ENCODE assay signal across 1 cellular context in the genomic region with DNA sequence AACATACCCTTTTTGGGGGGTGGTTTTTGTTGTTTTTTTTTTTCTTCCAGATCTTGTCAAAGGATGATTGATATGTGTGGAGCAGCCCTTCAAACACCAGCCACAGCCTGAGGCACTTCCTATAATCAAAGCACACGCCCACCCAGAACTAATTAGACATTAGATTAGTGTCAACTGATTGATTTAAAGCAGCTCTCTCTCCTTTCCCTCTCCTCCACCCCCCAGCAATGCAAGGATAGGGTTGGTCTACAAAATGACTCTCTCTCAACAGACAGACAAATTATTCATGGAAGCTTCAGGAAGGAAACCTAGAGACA.
TF ChIP-seq lines count a peak whose summit lies in the region.

No MANE protein-coding gene starts in this region.

TF ChIP-seq in GM23338, 12 proteins besides CTCF, POLR2A, EP300 and RAD21 (continued from another document):
- TF ChIP-seq, protein P1, sequence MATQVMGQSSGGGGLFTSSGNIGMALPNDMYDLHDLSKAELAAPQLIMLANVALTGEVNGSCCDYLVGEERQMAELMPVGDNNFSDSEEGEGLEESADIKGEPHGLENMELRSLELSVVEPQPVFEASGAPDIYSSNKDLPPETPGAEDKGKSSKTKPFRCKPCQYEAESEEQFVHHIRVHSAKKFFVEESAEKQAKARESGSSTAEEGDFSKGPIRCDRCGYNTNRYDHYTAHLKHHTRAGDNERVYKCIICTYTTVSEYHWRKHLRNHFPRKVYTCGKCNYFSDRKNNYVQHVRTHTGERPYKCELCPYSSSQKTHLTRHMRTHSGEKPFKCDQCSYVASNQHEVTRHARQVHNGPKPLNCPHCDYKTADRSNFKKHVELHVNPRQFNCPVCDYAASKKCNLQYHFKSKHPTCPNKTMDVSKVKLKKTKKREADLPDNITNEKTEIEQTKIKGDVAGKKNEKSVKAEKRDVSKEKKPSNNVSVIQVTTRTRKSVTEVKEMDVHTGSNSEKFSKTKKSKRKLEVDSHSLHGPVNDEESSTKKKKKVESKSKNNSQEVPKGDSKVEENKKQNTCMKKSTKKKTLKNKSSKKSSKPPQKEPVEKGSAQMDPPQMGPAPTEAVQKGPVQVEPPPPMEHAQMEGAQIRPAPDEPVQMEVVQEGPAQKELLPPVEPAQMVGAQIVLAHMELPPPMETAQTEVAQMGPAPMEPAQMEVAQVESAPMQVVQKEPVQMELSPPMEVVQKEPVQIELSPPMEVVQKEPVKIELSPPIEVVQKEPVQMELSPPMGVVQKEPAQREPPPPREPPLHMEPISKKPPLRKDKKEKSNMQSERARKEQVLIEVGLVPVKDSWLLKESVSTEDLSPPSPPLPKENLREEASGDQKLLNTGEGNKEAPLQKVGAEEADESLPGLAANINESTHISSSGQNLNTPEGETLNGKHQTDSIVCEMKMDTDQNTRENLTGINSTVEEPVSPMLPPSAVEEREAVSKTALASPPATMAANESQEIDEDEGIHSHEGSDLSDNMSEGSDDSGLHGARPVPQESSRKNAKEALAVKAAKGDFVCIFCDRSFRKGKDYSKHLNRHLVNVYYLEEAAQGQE (IDR thresholded peaks at IDR 0.05; ENCODE audit: unreplicated experiment), result no peak
- TF ChIP-seq JUNB (IDR thresholded peaks at IDR 0.05; ENCODE audit: unreplicated experiment) (no peak), EZH2 (IDR thresholded peaks at IDR 0.05; ENCODE audit: low read depth, unreplicated experiment) (no peak), POLR2AphosphoS5 (IDR thresholded peaks at IDR 0.05; ENCODE audit: low read depth) (no peak), ZNF331 (CRISPR knock-in tag; IDR thresholded peaks at IDR 0.05; ENCODE audit: low read depth) (no peak), CREB1 (CRISPR knock-in tag; IDR thresholded peaks at IDR 0.05; ENCODE audit: low read depth) (no peak)
- TF ChIP-seq, protein P2, sequence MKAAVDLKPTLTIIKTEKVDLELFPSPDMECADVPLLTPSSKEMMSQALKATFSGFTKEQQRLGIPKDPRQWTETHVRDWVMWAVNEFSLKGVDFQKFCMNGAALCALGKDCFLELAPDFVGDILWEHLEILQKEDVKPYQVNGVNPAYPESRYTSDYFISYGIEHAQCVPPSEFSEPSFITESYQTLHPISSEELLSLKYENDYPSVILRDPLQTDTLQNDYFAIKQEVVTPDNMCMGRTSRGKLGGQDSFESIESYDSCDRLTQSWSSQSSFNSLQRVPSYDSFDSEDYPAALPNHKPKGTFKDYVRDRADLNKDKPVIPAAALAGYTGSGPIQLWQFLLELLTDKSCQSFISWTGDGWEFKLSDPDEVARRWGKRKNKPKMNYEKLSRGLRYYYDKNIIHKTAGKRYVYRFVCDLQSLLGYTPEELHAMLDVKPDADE (IDR thresholded peaks at IDR 0.05), result no peak
- TF ChIP-seq, protein P3, sequence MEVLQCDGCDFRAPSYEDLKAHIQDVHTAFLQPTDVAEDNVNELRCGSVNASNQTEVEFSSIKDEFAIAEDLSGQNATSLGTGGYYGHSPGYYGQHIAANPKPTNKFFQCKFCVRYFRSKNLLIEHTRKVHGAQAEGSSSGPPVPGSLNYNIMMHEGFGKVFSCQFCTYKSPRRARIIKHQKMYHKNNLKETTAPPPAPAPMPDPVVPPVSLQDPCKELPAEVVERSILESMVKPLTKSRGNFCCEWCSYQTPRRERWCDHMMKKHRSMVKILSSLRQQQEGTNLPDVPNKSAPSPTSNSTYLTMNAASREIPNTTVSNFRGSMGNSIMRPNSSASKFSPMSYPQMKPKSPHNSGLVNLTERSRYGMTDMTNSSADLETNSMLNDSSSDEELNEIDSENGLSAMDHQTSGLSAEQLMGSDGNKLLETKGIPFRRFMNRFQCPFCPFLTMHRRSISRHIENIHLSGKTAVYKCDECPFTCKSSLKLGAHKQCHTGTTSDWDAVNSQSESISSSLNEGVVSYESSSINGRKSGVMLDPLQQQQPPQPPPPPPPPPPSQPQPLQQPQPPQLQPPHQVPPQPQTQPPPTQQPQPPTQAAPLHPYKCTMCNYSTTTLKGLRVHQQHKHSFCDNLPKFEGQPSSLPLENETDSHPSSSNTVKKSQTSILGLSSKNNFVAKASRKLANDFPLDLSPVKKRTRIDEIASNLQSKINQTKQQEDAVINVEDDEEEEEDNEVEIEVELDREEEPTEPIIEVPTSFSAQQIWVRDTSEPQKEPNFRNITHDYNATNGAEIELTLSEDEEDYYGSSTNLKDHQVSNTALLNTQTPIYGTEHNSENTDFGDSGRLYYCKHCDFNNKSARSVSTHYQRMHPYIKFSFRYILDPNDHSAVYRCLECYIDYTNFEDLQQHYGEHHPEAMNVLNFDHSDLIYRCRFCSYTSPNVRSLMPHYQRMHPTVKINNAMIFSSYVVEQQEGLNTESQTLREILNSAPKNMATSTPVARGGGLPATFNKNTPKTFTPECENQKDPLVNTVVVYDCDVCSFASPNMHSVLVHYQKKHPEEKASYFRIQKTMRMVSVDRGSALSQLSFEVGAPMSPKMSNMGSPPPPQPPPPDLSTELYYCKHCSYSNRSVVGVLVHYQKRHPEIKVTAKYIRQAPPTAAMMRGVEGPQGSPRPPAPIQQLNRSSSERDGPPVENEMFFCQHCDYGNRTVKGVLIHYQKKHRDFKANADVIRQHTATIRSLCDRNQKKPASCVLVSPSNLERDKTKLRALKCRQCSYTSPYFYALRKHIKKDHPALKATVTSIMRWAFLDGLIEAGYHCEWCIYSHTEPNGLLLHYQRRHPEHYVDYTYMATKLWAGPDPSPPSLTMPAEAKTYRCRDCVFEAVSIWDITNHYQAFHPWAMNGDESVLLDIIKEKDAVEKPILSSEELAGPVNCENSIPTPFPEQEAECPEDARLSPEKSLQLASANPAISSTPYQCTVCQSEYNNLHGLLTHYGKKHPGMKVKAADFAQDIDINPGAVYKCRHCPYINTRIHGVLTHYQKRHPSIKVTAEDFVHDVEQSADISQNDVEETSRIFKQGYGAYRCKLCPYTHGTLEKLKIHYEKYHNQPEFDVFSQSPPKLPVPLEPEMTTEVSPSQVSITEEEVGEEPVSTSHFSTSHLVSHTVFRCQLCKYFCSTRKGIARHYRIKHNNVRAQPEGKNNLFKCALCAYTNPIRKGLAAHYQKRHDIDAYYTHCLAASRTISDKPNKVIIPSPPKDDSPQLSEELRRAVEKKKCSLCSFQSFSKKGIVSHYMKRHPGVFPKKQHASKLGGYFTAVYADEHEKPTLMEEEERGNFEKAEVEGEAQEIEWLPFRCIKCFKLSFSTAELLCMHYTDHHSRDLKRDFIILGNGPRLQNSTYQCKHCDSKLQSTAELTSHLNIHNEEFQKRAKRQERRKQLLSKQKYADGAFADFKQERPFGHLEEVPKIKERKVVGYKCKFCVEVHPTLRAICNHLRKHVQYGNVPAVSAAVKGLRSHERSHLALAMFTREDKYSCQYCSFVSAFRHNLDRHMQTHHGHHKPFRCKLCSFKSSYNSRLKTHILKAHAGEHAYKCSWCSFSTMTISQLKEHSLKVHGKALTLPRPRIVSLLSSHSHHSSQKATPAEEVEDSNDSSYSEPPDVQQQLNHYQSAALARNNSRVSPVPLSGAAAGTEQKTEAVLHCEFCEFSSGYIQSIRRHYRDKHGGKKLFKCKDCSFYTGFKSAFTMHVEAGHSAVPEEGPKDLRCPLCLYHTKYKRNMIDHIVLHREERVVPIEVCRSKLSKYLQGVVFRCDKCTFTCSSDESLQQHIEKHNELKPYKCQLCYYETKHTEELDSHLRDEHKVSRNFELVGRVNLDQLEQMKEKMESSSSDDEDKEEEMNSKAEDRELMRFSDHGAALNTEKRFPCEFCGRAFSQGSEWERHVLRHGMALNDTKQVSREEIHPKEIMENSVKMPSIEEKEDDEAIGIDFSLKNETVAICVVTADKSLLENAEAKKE (CRISPR knock-in tag; IDR thresholded peaks at IDR 0.05), result no peak
